7 cellular contexts compared by ENCODE assay signal in the genomic region with DNA sequence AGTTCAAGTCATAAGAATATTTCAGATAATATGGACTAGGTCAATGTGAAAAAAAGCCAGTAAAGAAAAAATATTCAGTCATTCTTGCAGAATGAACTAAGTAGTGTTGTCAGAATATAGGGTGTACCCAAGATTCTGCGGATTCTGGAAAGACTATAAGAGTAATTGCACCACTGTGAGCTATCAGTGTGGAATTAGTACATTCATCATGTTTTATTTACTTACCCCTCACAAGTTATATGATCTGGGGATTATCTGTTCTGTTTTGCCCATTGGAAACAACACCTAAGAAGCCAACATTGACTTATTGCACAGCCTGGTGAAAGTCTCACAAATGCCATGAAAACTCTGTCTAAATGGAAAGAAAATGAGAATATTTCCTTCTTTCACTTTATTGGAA.
"Had no signal": no experiment of that assay in that cellular context is flagged by ENCODE, and none has a peak within 500 bp of the region (broad histone marks: within the 10 kb centered on the region; RNA-seq: fewer than 3 reads in every experiment).

No MANE protein-coding gene starts in this region.

- ATAC-seq: GM23338, HepG2 had no signal

- DNase-seq: H9, HCEC 1CT, KBM-7 had no signal

- H3K27ac ChIP-seq: HL-60 had no signal

- H3K4me3 ChIP-seq: GM23338 had no signal

- H2AFZ ChIP-seq: GM23338 had no signal

- H3K4me2 ChIP-seq: GM23338 had no signal

- FAIRE-seq: H1, HepG2 had no signal
